16 cellular contexts compared by ENCODE assay signal in genomic region chr22:48701296-48702030, GRCh38.
DNase-seq lines count a peak whose midpoint lies in the region; ATAC-seq and TF ChIP-seq lines count a peak whose summit lies in the region.
"Had no signal": no experiment of that assay in that cellular context is flagged by ENCODE, and none has a peak within 500 bp of the region (broad histone marks: within the 10 kb centered on the region; RNA-seq: fewer than 3 reads in every experiment).

No MANE protein-coding gene starts in this region.

- TF ChIP-seq POLR2A in tibial nerve (IDR thresholded peaks at IDR 0.05), result no peak

- H3K4me3 ChIP-seq in heart right ventricle (no peak overlapping the region), lower lobe of right lung (no peak overlapping the region), tibial nerve (no peak overlapping the region), PC-3 (ENCODE audit: low read length) (no peak overlapping the region)
- H3K4me3 ChIP-seq: K562 had no signal

- POLR2A ChIA-PET in PC-3 (lab: Charles Lee; ENCODE audit: unreplicated experiment), result no interaction called here

- H3K79me2 ChIP-seq in PC-3 (ENCODE audit: low read length), result no peaks in the 10 kb centered on the region

- H3K9me3 Mint-ChIP-seq in chondrocyte (ENCODE audit: low read depth) (no peaks in the 10 kb centered on the region), endothelial cell (ENCODE audit: unreplicated experiment) (no peaks in the 10 kb centered on the region)
- H3K9me3 Mint-ChIP-seq: CD4-positive, alpha-beta memory T cell had no signal

- H3K4me1 ChIP-seq in heart right ventricle (no peaks in the 10 kb centered on the region), lower lobe of right lung (no peaks in the 10 kb centered on the region), tibial nerve (peaks cover 0 to 69% (median 38%) of the 10 kb centered on the region in 4 donors), PC-3 (ENCODE audit: insufficient read depth, low read length) (no peaks in the 10 kb centered on the region)

- CTCF ChIA-PET in PC-3 (lab: Charles Lee), result no interaction called here

- no peak overlapping the region for H2AFZ ChIP-seq in PC-3 (ENCODE audit: low read length)

- TF ChIP-seq EP300 in tibial nerve (IDR thresholded peaks at IDR 0.05), result no peak

- H3K4me3 Mint-ChIP-seq in chondrocyte (ENCODE audit: unreplicated experiment), result no peak overlapping the region
- no peak overlapping the region for H3K4me3 Mint-ChIP-seq in endothelial cell (ENCODE audit: unreplicated experiment)
- H3K4me3 Mint-ChIP-seq: B cell; CD4-positive, alpha-beta memory T cell had no signal

- ATAC-seq in Right ventricle myocardium inferior (no peak), heart right ventricle (no peak), lower lobe of right lung (no peak), PC-3 (no peak)
- ATAC-seq: K562 had no signal

- peak; percentile 27 for DNase-seq in Right ventricle myocardium inferior (ENCODE audit: missing footprints)
- DNase-seq in heart right ventricle, result no peak
- peak; percentile 75 for DNase-seq in chondrocyte (ENCODE audit: low spot score)
- peak; percentile 21 for DNase-seq in lower lobe of right lung
- no peak for DNase-seq in tibial nerve (ENCODE audit: low spot score in 2 of 2)
- no peak for DNase-seq in endothelial cell (ENCODE audit: low spot score)
- no peak for DNase-seq in NCI-H2107 (lab: John Stamatoyannopoulos, UW)
- no peak for DNase-seq in PC-3
- DNase-seq: CD4-positive, alpha-beta memory T cell; DND-41; NCI-H1048; NCI-H146; NCI-H2081 treated with DMSO at 0.1 percent for 48 hours had no signal

- H3K9me2 ChIP-seq in PC-3 (replicated peaks; ENCODE audit: low read length), result no peaks in the 10 kb centered on the region

- TF ChIP-seq CTCF in heart right ventricle (IDR thresholded peaks at IDR 0.05) (no peak), chondrocyte (IDR thresholded peaks at IDR 0.05) (no peak), lower lobe of right lung (IDR thresholded peaks at IDR 0.05) (no peak), tibial nerve (IDR thresholded peaks at IDR 0.05) (no peak), endothelial cell (IDR thresholded peaks at IDR 0.05; ENCODE audit: unreplicated experiment) (no peak), PC-3 (conservative IDR thresholded peaks at IDR 0.05; ENCODE audit: low read depth, low read length) (no peak)

- peaks cover 0 to 18% (median 5%) of the 10 kb centered on the region in 7 donors for H3K27me3 ChIP-seq in heart right ventricle
- H3K27me3 ChIP-seq in lower lobe of right lung (ENCODE audit: low read depth), result no peaks in the 10 kb centered on the region
- no peaks in the 10 kb centered on the region for H3K27me3 ChIP-seq in tibial nerve
- no peaks in the 10 kb centered on the region for H3K27me3 ChIP-seq in PC-3 (ENCODE audit: low read length)

- no peaks in the 10 kb centered on the region for H3K4me1 Mint-ChIP-seq in chondrocyte (ENCODE audit: low read depth)
- no peaks in the 10 kb centered on the region for H3K4me1 Mint-ChIP-seq in endothelial cell (ENCODE audit: unreplicated experiment)
- H3K4me1 Mint-ChIP-seq: B cell; CD4-positive, alpha-beta memory T cell had no signal

- H3K9me3 ChIP-seq in heart right ventricle, result no peaks in the 10 kb centered on the region
- H3K9me3 ChIP-seq in lower lobe of right lung, result no peaks in the 10 kb centered on the region
- H3K9me3 ChIP-seq in tibial nerve, result no peaks in the 10 kb centered on the region
- no peaks in the 10 kb centered on the region for H3K9me3 ChIP-seq in PC-3 (ENCODE audit: low read length)

- H3K27ac ChIP-seq in heart right ventricle (no peak overlapping the region), lower lobe of right lung (no peak overlapping the region), tibial nerve (peak overlapping the region; percentile 55 to 91 (median 80)), PC-3 (ENCODE audit: low read length) (no peak overlapping the region)
- H3K27ac ChIP-seq: 22Rv1 had no signal

- H3K27me3 Mint-ChIP-seq in chondrocyte (ENCODE audit: low read depth) (no peaks in the 10 kb centered on the region), endothelial cell (ENCODE audit: unreplicated experiment) (peaks cover 4% of the 10 kb centered on the region)
- H3K27me3 Mint-ChIP-seq: B cell; CD4-positive, alpha-beta memory T cell had no signal

- H3K4me2 ChIP-seq in PC-3 (ENCODE audit: low read length), result no peak overlapping the region

- H3K27ac Mint-ChIP-seq in chondrocyte (ENCODE audit: unreplicated experiment) (no peak overlapping the region), endothelial cell (ENCODE audit: unreplicated experiment) (no peak overlapping the region)
- H3K27ac Mint-ChIP-seq: B cell; CD4-positive, alpha-beta memory T cell had no signal

- BruUV-seq in PC-3 (replicated peaks; lab: Mats Ljungman, UMichigan), result no TSS peak

- no peak overlapping the region for H3K9ac ChIP-seq in PC-3 (ENCODE audit: low read length)

- intact Hi-C loops in Right ventricle myocardium inferior (cut with DNase I), result no loop called here
- intact Hi-C loops in heart right ventricle (cut with DNase I), result loop anchor here in 1 of 10 donors (1.0 kb wide), 1 partner anchor 32 kb away; no protein-coding TSS in a partner anchor
- intact Hi-C loops in lower lobe of right lung (cut with DNase I), result no loop called here
- intact Hi-C loops in PC-3 (cut with micrococcal nuclease), result no loop called here

- H3K36me3 ChIP-seq in heart right ventricle, result no peaks in the 10 kb centered on the region
- H3K36me3 ChIP-seq in lower lobe of right lung, result no peaks in the 10 kb centered on the region
- no peaks in the 10 kb centered on the region for H3K36me3 ChIP-seq in tibial nerve
- H3K36me3 ChIP-seq in PC-3 (ENCODE audit: low read depth, low read length), result no peaks in the 10 kb centered on the region

- H3F3A ChIP-seq in PC-3 (ENCODE audit: low read length, unreplicated experiment), result no peaks in the 10 kb centered on the region

- H3K36me3 Mint-ChIP-seq in chondrocyte (ENCODE audit: low read depth) (no peaks in the 10 kb centered on the region), endothelial cell (ENCODE audit: low read depth, unreplicated experiment) (no peaks in the 10 kb centered on the region)
- H3K36me3 Mint-ChIP-seq: CD4-positive, alpha-beta memory T cell had no signal

- no peaks in the 10 kb centered on the region for H4K20me1 ChIP-seq in PC-3 (ENCODE audit: low read length)

- WGBS in heart right ventricle, 2 donors, result 83 to 86% methylated on average over 23 of the region's 23 CpGs
- 46 to 76% methylated on average over 22 to 23 of the region's 23 CpGs for WGBS in tibial nerve, 2 donors

Comparison
In these comparisons a context has a peak if more than half of its experiments do, and no peak if none do; other contexts are left out.
1. DNase-seq: peak in Right ventricle myocardium inferior (single experiment), chondrocyte (single experiment) and lower lobe of right lung (single experiment); none in heart right ventricle (0 of 2), tibial nerve (0 of 2), endothelial cell (single experiment), NCI-H2107 (single experiment) and PC-3 (single experiment).
2. H3K27ac ChIP-seq: peak in tibial nerve (4 of 4); none in heart right ventricle (0 of 10), lower lobe of right lung (single experiment) and PC-3 (single experiment).